ENCODE assay signal across 12 cellular contexts in genomic region chr4:102817021-102817605, GRCh38. TPM values are rescaled to one million over a fixed set of nuclear protein-coding genes. Genes with fewer than 3 reads are reported as not detected.
DNase-seq lines count a peak whose midpoint lies in the region; ATAC-seq and TF ChIP-seq lines count a peak whose summit lies in the region.
"Had no signal": no experiment of that assay in that cellular context is flagged by ENCODE, and none has a peak within 500 bp of the region (broad histone marks: within the 10 kb centered on the region; RNA-seq: fewer than 3 reads in every experiment).

No MANE protein-coding gene starts in this region.

- H3K4me2 ChIP-seq in fibroblast of lung (ENCODE audit: extremely low read depth, insufficient read depth, low read length) (peak overlapping the region; percentile 29), neuronal stem cell (ENCODE audit: insufficient read depth, low read length, poor library complexity, severe bottlenecking) (no peak overlapping the region)

- H3K27ac ChIP-seq in fibroblast of lung (ENCODE audit: insufficient read depth, low read length) (peak overlapping the region; percentile 67), neuronal stem cell (replicated peaks; ENCODE audit: low read length) (no peak overlapping the region)

- H3K36me3 ChIP-seq in fibroblast of lung (ENCODE audit: control insufficient read depth, insufficient read depth, low read length) (no peaks in the 10 kb centered on the region), neuronal stem cell (replicated peaks in 1 of 2; ENCODE audit: control insufficient read depth in 2 of 2, insufficient read depth in 2 of 2, low read length in 2 of 2) (peaks cover 0 to 100% of the 10 kb centered on the region in 2 donors)

- no peaks in the 10 kb centered on the region for H3K79me1 ChIP-seq in neuronal stem cell (ENCODE audit: low read depth, low read length)

- TF ChIP-seq CTCF in activated CD8-positive, alpha-beta T cell treated with anti-CD3 and anti-CD28 coated beads for 36 hours (IDR thresholded peaks at IDR 0.05), result no peak
- TF ChIP-seq CTCF in fibroblast of lung (conservative IDR thresholded peaks at IDR 0.05 in 1 of 2, IDR thresholded peaks at IDR 0.05 in 1 of 2; ENCODE audit: low read depth in 1 of 2, low read length in 2 of 2), result no peak

- no peak overlapping the region for H3K23ac ChIP-seq in neuronal stem cell (ENCODE audit: low read depth, low read length, poor library complexity)

- no peak overlapping the region for H2BK5ac ChIP-seq in neuronal stem cell (ENCODE audit: low read length)

- H3K14ac ChIP-seq in neuronal stem cell (ENCODE audit: low read length), result no peak overlapping the region

- no peak overlapping the region for H2AK5ac ChIP-seq in neuronal stem cell (ENCODE audit: low read depth, low read length)

- no peak overlapping the region for H3K18ac ChIP-seq in neuronal stem cell (ENCODE audit: low read length)

- H3K27me3 ChIP-seq in fibroblast of lung (ENCODE audit: control insufficient read depth, insufficient read depth, low read length), result no peaks in the 10 kb centered on the region
- H3K27me3 ChIP-seq in neuronal stem cell (ENCODE audit: control insufficient read depth in 3 of 3, insufficient read depth in 3 of 3, low read depth in 1 of 3, low read length in 3 of 3), result no peaks in the 10 kb centered on the region

- H2BK15ac ChIP-seq in neuronal stem cell (ENCODE audit: low read length), result no peak overlapping the region

- intact Hi-C loops in activated CD4-positive, alpha-beta T cell treated with anti-CD3 and anti-CD28 coated beads for 36 hours (cut with DNase I, micrococcal nuclease), result loop anchor here (1.0 to 2.0 kb wide), 2 partner anchors 8 to 28 kb away; no protein-coding TSS in a partner anchor
- intact Hi-C loops in activated CD8-positive, alpha-beta T cell treated with anti-CD3 and anti-CD28 coated beads for 36 hours (cut with micrococcal nuclease), result no loop called here
- intact Hi-C loops in cardiac septum (cut with DNase I), result no loop called here

- no peak overlapping the region for H2BK120ac ChIP-seq in neuronal stem cell (ENCODE audit: low read depth, low read length)

- H4K20me1 ChIP-seq in fibroblast of lung (ENCODE audit: control insufficient read depth, extremely low read depth, insufficient read depth, low read length), result peaks cover 3% of the 10 kb centered on the region

- no peaks in the 10 kb centered on the region for H3K9me3 Mint-ChIP-seq in activated CD4-positive, alpha-beta T cell treated with anti-CD3 and anti-CD28 coated beads for 36 hours (ENCODE audit: low read depth)
- H3K9me3 Mint-ChIP-seq in activated CD8-positive, alpha-beta T cell treated with anti-CD3 and anti-CD28 coated beads for 36 hours, result no peaks in the 10 kb centered on the region
- H3K9me3 Mint-ChIP-seq in stimulated activated memory B cell treated with anti-CD40 and anti-IgM and Interleukin-4, amounts not matched to agents 10 μg/mL and 1 μg/mL and 100 μg/mL, for 72 hours, result no peaks in the 10 kb centered on the region

- no peak overlapping the region for H3K4ac ChIP-seq in neuronal stem cell (ENCODE audit: low read length)

- H3K4me1 Mint-ChIP-seq in activated CD4-positive, alpha-beta T cell treated with anti-CD3 and anti-CD28 coated beads for 36 hours, result peaks cover 89% of the 10 kb centered on the region
- H3K4me1 Mint-ChIP-seq in activated CD8-positive, alpha-beta T cell treated with anti-CD3 and anti-CD28 coated beads for 36 hours (ENCODE audit: low read depth), result peaks cover 85% of the 10 kb centered on the region
- H3K4me1 Mint-ChIP-seq in stimulated activated memory B cell treated with anti-CD40 and anti-IgM and Interleukin-4, amounts not matched to agents 10 μg/mL and 1 μg/mL and 100 μg/mL, for 72 hours, result peaks cover 83% of the 10 kb centered on the region

- H3K4me3 ChIP-seq in fibroblast of lung (replicated peaks in 1 of 4; ENCODE audit: control extremely low read depth in 1 of 4, insufficient read depth in 1 of 4, low read depth in 3 of 4, low read length in 4 of 4) (peak overlapping the region in 2 of 4 experiments; percentile 9 to 10), neuronal stem cell (ENCODE audit: low read length in 2 of 2) (no peak overlapping the region)

- DNase-seq in activated CD4-positive, alpha-beta T cell treated with anti-CD3 and anti-CD28 coated beads for 36 hours, result no peak
- no peak for DNase-seq in activated CD4-positive, alpha-beta T cell treated with anti-CD3 and anti-CD28 coated beads, Interleukin-2, amount 50 U/mL, for 4 hours
- DNase-seq in activated CD8-positive, alpha-beta T cell treated with anti-CD3 and anti-CD28 coated beads for 36 hours, result no peak
- DNase-seq in fibroblast of lung (ENCODE audit: low read depth in 2 of 2) (peak in 1 of 2 donors; percentile 31), neuronal stem cell (ENCODE audit: low spot score) (no peak), cardiac septum (ENCODE audit: low spot score) (no peak)
- DNase-seq: 8988T; activated CD4-positive, alpha-beta T cell treated with anti-CD3 and anti-CD28 coated beads for 48 hours; midbrain; NCI-H1105 treated with DMSO at 0.1 percent for 48 hours had no signal

- no peaks in the 10 kb centered on the region for H3K27me3 Mint-ChIP-seq in activated CD4-positive, alpha-beta T cell treated with anti-CD3 and anti-CD28 coated beads for 36 hours
- H3K27me3 Mint-ChIP-seq in activated CD8-positive, alpha-beta T cell treated with anti-CD3 and anti-CD28 coated beads for 36 hours, result no peaks in the 10 kb centered on the region
- no peaks in the 10 kb centered on the region for H3K27me3 Mint-ChIP-seq in stimulated activated memory B cell treated with anti-CD40 and anti-IgM and Interleukin-4, amounts not matched to agents 10 μg/mL and 1 μg/mL and 100 μg/mL, for 72 hours

- peaks cover 73% of the 10 kb centered on the region for H3K36me3 Mint-ChIP-seq in activated CD4-positive, alpha-beta T cell treated with anti-CD3 and anti-CD28 coated beads for 36 hours (ENCODE audit: low read depth)
- peaks cover 73% of the 10 kb centered on the region for H3K36me3 Mint-ChIP-seq in activated CD8-positive, alpha-beta T cell treated with anti-CD3 and anti-CD28 coated beads for 36 hours (ENCODE audit: low read depth)
- H3K36me3 Mint-ChIP-seq in stimulated activated memory B cell treated with anti-CD40 and anti-IgM and Interleukin-4, amounts not matched to agents 10 μg/mL and 1 μg/mL and 100 μg/mL, for 72 hours, result peaks cover 25% of the 10 kb centered on the region

- peak; percentile 40 for ATAC-seq in activated CD4-positive, alpha-beta T cell treated with anti-CD3 and anti-CD28 coated beads for 36 hours
- peak; percentile 26 for ATAC-seq in activated CD8-positive, alpha-beta T cell treated with anti-CD3 and anti-CD28 coated beads for 36 hours
- no peak for ATAC-seq in stimulated activated memory B cell treated with anti-CD40 and anti-IgM and Interleukin-4, amounts not matched to agents 10 μg/mL and 1 μg/mL and 100 μg/mL, for 72 hours
- ATAC-seq in GM21528 (IDR thresholded peaks at IDR 0.05; ENCODE audit: low FRiP score, unreplicated experiment), result no peak

- H3K9ac ChIP-seq in fibroblast of lung (ENCODE audit: insufficient read depth, low read length) (no peak overlapping the region), neuronal stem cell (ENCODE audit: low read depth, low read length, poor library complexity) (no peak overlapping the region)

- no peak overlapping the region for H4K91ac ChIP-seq in neuronal stem cell (ENCODE audit: low read depth, low read length, poor library complexity)

- H3K27ac Mint-ChIP-seq in activated CD4-positive, alpha-beta T cell treated with anti-CD3 and anti-CD28 coated beads for 36 hours, result peak overlapping the region; percentile 83
- peak overlapping the region; percentile 85 for H3K27ac Mint-ChIP-seq in activated CD8-positive, alpha-beta T cell treated with anti-CD3 and anti-CD28 coated beads for 36 hours
- peak overlapping the region; percentile 39 for H3K27ac Mint-ChIP-seq in stimulated activated memory B cell treated with anti-CD40 and anti-IgM and Interleukin-4, amounts not matched to agents 10 μg/mL and 1 μg/mL and 100 μg/mL, for 72 hours

- H2AFZ ChIP-seq in fibroblast of lung (ENCODE audit: low read length), result no peak overlapping the region
- no peak overlapping the region for H2AFZ ChIP-seq in neuronal stem cell (ENCODE audit: low read length)

- H3K9me3 ChIP-seq in fibroblast of lung (ENCODE audit: control insufficient read depth, insufficient read depth, low read depth, low read length) (no peaks in the 10 kb centered on the region), neuronal stem cell (replicated peaks in 1 of 2; ENCODE audit: control insufficient read depth in 2 of 2, insufficient read depth in 1 of 2, low read depth in 1 of 2, low read length in 2 of 2) (peaks cover 0 to 29% of the 10 kb centered on the region in 2 donors)

- POLR2A ChIA-PET in activated CD4-positive, alpha-beta T cell treated with anti-CD3 and anti-CD28 coated beads for 36 hours (lab: Charles Lee), result interaction anchor here (0.6 to 3.2 kb wide), 4 partner anchors 10 to 188 kb away, joined by 3 to 58 read pairs (median 10); partner anchors contain the start of genes CISD2, MANBA and UBE2D3
- POLR2A ChIA-PET in activated CD8-positive, alpha-beta T cell treated with anti-CD3 and anti-CD28 coated beads for 36 hours (lab: Charles Lee), result interaction anchor here (0.7 to 3.8 kb wide), 5 partner anchors 9 to 56 kb away, joined by 3 to 63 read pairs (median 4); partner anchors contain the start of genes MANBA and UBE2D3

- H3K4me3 Mint-ChIP-seq in activated CD4-positive, alpha-beta T cell treated with anti-CD3 and anti-CD28 coated beads for 36 hours, result peak overlapping the region; percentile 39
- peak overlapping the region; percentile 49 for H3K4me3 Mint-ChIP-seq in activated CD8-positive, alpha-beta T cell treated with anti-CD3 and anti-CD28 coated beads for 36 hours
- H3K4me3 Mint-ChIP-seq in stimulated activated memory B cell treated with anti-CD40 and anti-IgM and Interleukin-4, amounts not matched to agents 10 μg/mL and 1 μg/mL and 100 μg/mL, for 72 hours, result no peak overlapping the region

- H3K4me1 ChIP-seq in fibroblast of lung (ENCODE audit: control insufficient read depth, extremely low read depth, insufficient read depth, low read length) (peaks cover 20% of the 10 kb centered on the region), neuronal stem cell (ENCODE audit: control insufficient read depth in 2 of 2, insufficient read depth in 1 of 2, low read depth in 1 of 2, low read length in 2 of 2) (no peaks in the 10 kb centered on the region)

- CTCF ChIA-PET in activated CD4-positive, alpha-beta T cell treated with anti-CD3 and anti-CD28 coated beads for 36 hours (lab: Charles Lee), result interaction anchor here (0.7 to 3.3 kb wide), 10 partner anchors 9 to 354 kb away, joined by 3 to 9 read pairs (median 5); no protein-coding TSS in a partner anchor
- CTCF ChIA-PET in activated CD8-positive, alpha-beta T cell treated with anti-CD3 and anti-CD28 coated beads for 36 hours (lab: Charles Lee), result interaction anchor here (0.8 to 1.8 kb wide), 8 partner anchors 9 to 192 kb away, joined by 3 to 6 read pairs (median 3); partner anchors contain the start of gene UBE2D3

- no peak overlapping the region for H4K8ac ChIP-seq in neuronal stem cell (ENCODE audit: low read depth, low read length)

- H3K79me2 ChIP-seq in fibroblast of lung (ENCODE audit: control insufficient read depth, insufficient read depth, low read length), result peaks cover 100% of the 10 kb centered on the region

- H2BK12ac ChIP-seq in neuronal stem cell (ENCODE audit: low read length), result no peak overlapping the region

- WGBS in neuronal stem cell (ENCODE audit: extremely low coverage in 2 of 2, insufficient read length in 2 of 2, insufficient replicate concordance in 1 of 2), 2 donors, result no CpG with 5 or more reads among the region's 3 CpGs

RNA-seq across cellular contexts. Expression of gene UBE2D3, which starts 10.2 kb away (rescaled TPM):
- total RNA-seq in activated CD4-positive, alpha-beta T cell treated with anti-CD3 and anti-CD28 coated beads for 36 hours, result 100 to 1,000 TPM; 472 to 686 TPM
- 100 to 1,000 TPM; 410 to 427 TPM for total RNA-seq in activated CD8-positive, alpha-beta T cell treated with anti-CD3 and anti-CD28 coated beads for 36 hours
- total RNA-seq in fibroblast of lung (397 and 403 TPM in 2 replicates), cardiac septum (239 TPM)
- polyA plus RNA-seq in fibroblast of lung, result 427 and 460 TPM in 2 replicates
- polyA plus RNA-seq in fibroblast of lung (2012), result 292 and 322 TPM in 2 replicates
- 144 and 180 TPM in 2 replicates for polyA minus RNA-seq in fibroblast of lung (ENCODE audit: low replicate concordance)
- polyA plus RNA-seq in neuronal stem cell (2013, experiment 1 of 2), result 532 TPM
- 561 TPM for polyA plus RNA-seq in neuronal stem cell (2013, experiment 2 of 2)

RNA-seq across cellular contexts. Expression of gene CISD2, which starts 51.7 kb away (rescaled TPM):
- total RNA-seq in activated CD4-positive, alpha-beta T cell treated with anti-CD3 and anti-CD28 coated beads for 36 hours, result 10 to 100 TPM; 33.5 to 35.1 TPM
- 10 to 100 TPM; 31.1 to 32.3 TPM for total RNA-seq in activated CD8-positive, alpha-beta T cell treated with anti-CD3 and anti-CD28 coated beads for 36 hours
- total RNA-seq in fibroblast of lung (30.3 and 46.2 TPM in 2 replicates), cardiac septum (15.8 TPM)
- polyA plus RNA-seq in fibroblast of lung, result 30.8 and 35.1 TPM in 2 replicates
- 32.5 and 36.6 TPM in 2 replicates for polyA plus RNA-seq in fibroblast of lung (2012)
- polyA minus RNA-seq in fibroblast of lung (ENCODE audit: low replicate concordance), result 9.0 and 22.7 TPM in 2 replicates
- 53.4 TPM for polyA plus RNA-seq in neuronal stem cell (2013, experiment 1 of 2)
- 55.2 TPM for polyA plus RNA-seq in neuronal stem cell (2013, experiment 2 of 2)

RNA-seq across cellular contexts. Expression of gene MANBA, which starts 56.3 kb away (rescaled TPM):
- total RNA-seq in activated CD4-positive, alpha-beta T cell treated with anti-CD3 and anti-CD28 coated beads for 36 hours, result 10 to 100 TPM; 12.0 to 13.3 TPM
- total RNA-seq in activated CD8-positive, alpha-beta T cell treated with anti-CD3 and anti-CD28 coated beads for 36 hours, result 10 to 100 TPM; 14.5 to 16.3 TPM
- 59.1 and 97.9 TPM in 2 replicates for total RNA-seq in fibroblast of lung
- 12.5 and 13.4 TPM in 2 replicates for polyA plus RNA-seq in fibroblast of lung
- 20.3 and 21.4 TPM in 2 replicates for polyA plus RNA-seq in fibroblast of lung (2012)
- 3.2 and 6.5 TPM in 2 replicates for polyA minus RNA-seq in fibroblast of lung (ENCODE audit: low replicate concordance)
- 20.2 TPM for polyA plus RNA-seq in neuronal stem cell (2013, experiment 1 of 2)
- 20.9 TPM for polyA plus RNA-seq in neuronal stem cell (2013, experiment 2 of 2)
- total RNA-seq in cardiac septum, result 29.8 TPM

Comparison
In these comparisons a context has a peak if more than half of its experiments do, and no peak if none do; other contexts are left out.
1. ATAC-seq: peak in activated CD4-positive, alpha-beta T cell treated with anti-CD3 and anti-CD28 coated beads for 36 hours (single experiment) and activated CD8-positive, alpha-beta T cell treated with anti-CD3 and anti-CD28 coated beads for 36 hours (single experiment); none in stimulated activated memory B cell treated with anti-CD40 and anti-IgM and Interleukin-4, amounts not matched to agents 10 μg/mL and 1 μg/mL and 100 μg/mL, for 72 hours (single experiment) and GM21528 (single experiment).
2. intact Hi-C loops: an anchor here in activated CD4-positive, alpha-beta T cell treated with anti-CD3 and anti-CD28 coated beads for 36 hours (1.0 to 2.0 kb wide); none called in activated CD8-positive, alpha-beta T cell treated with anti-CD3 and anti-CD28 coated beads for 36 hours and cardiac septum.
3. Peak in every context shown above with its lines, with median percentiles within 50 percentile points of each other: H3K27ac Mint-ChIP-seq.